ENCODE assay signal across 1 cellular context in the genomic region with DNA sequence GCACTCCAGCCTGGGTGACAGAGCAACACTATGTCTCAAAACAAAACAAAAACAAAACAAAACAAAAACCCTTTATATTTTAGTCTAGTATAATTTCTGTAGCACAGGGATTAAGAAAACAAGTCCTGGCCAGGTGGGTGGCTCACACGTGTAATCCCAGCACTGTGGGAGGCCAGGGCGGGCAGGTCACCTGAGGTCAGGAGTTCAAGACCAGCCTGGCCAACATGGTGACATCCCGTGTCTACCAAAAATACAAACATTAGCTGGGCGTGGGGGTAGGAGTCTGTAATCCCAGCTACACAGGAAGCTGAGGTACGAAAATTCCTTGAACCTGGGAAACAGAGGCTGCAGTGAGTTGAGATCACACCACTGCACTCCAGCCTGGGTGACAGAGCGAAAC.
TF ChIP-seq lines count a peak whose summit lies in the region.

No MANE protein-coding gene starts in this region.

TF ChIP-seq in IMR-90, 13 proteins besides CTCF, POLR2A, EP300 and RAD21 (continued from another document):
- TF ChIP-seq, protein P1, sequence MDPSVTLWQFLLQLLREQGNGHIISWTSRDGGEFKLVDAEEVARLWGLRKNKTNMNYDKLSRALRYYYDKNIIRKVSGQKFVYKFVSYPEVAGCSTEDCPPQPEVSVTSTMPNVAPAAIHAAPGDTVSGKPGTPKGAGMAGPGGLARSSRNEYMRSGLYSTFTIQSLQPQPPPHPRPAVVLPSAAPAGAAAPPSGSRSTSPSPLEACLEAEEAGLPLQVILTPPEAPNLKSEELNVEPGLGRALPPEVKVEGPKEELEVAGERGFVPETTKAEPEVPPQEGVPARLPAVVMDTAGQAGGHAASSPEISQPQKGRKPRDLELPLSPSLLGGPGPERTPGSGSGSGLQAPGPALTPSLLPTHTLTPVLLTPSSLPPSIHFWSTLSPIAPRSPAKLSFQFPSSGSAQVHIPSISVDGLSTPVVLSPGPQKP (IDR thresholded peaks at IDR 0.05; ENCODE audit: borderline replicate concordance, low read depth, low read length), result no peak
- no peak for TF ChIP-seq NFE2L2 (IDR thresholded peaks at IDR 0.05; ENCODE audit: low read depth, low read length)
